25 cellular contexts compared by ENCODE assay signal in the genomic region with DNA sequence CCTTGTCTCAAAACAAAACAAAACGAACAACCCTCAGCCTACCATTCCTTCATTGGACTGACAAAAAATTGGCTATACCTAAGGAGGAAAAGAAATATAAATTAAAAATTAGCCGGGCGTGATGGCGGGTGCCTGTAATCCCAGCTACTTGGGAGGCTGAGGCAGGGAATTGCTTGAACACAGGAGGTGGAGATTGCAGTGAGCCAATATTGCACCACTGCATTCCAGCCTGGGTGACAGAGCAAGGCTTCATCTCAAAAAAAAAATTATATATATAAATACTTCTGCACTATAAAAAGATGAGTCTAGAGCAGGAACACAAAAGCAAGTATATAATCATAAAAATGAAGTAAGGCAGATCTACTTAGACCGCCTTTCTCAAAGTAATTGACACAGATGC.
"Had no signal": no experiment of that assay in that cellular context is flagged by ENCODE, and none has a peak within 500 bp of the region (broad histone marks: within the 10 kb centered on the region; RNA-seq: fewer than 3 reads in every experiment).

No MANE protein-coding gene starts in this region.

- H3K36me3 Mint-ChIP-seq: activated naive CD8-positive, alpha-beta T cell treated with anti-CD3 and anti-CD28 coated beads for 36 hours; memory B cell; natural killer cell; type B pancreatic cell had no signal

- H3K4me3 ChIP-seq: esophagus squamous epithelium, right atrium auricular region, thoracic aorta, uterus had no signal

- H3K36me3 ChIP-seq: brain microvascular endothelial cell, right atrium auricular region, thoracic aorta, uterus had no signal

- DNase-seq: activated CD4-positive, alpha-beta T cell treated with anti-CD3 and anti-CD28 coated beads for 48 hours; activated CD4-positive, alpha-beta T cell treated with anti-CD3 and anti-CD28 coated beads, Interleukin-2, amount 50 U/mL, for 48 hours; activated CD8-positive, alpha-beta memory T cell treated with anti-CD3 and anti-CD28 coated beads for 24 hours; activated effector memory CD4-positive, alpha-beta T cell treated with anti-CD3 and anti-CD28 coated beads, Interleukin-2, amount 50 U/mL, for 16 hours; activated naive CD4-positive, alpha-beta T cell treated with anti-CD3 and anti-CD28 coated beads for 36 hours; activated naive CD8-positive, alpha-beta T cell treated with anti-CD3 and anti-CD28 coated beads for 36 hours; amniotic stem cell; brain microvascular endothelial cell; cortex of kidney; effector memory CD8-positive, alpha-beta T cell; esophagus squamous epithelium; head of caudate nucleus; hippocampal formation; immature natural killer cell; kidney; midbrain; natural killer cell; stimulated activated CD4-positive, alpha-beta T cell treated with anti-CD3 and anti-CD28 coated beads, Interleukin-2, amount 100 ng/mL, for 48 hours; stimulated activated naive CD4-positive, alpha-beta T cell treated with Interleukin-2 at 50 U/mL for 16 hours; uterus had no signal

- H3K4me3 Mint-ChIP-seq: activated naive CD4-positive, alpha-beta T cell treated with anti-CD3 and anti-CD28 coated beads for 36 hours; activated naive CD8-positive, alpha-beta T cell treated with anti-CD3 and anti-CD28 coated beads for 36 hours; activated T-helper 1 cell treated with anti-CD3 and anti-CD28 coated beads, Interleukin-12 subunit alpha, Interleukin-12 subunit beta, Interleukin-2, Interleukin-4 antibody, amounts not matched to agents 30 ng/mL and 10 ng/mL and 1 ng/mL, durations not matched to agents 14 hours and 24 hours and 36 hours; effector memory CD8-positive, alpha-beta T cell; immature natural killer cell; memory B cell; natural killer cell; type B pancreatic cell had no signal

- H3K27me3 ChIP-seq: brain microvascular endothelial cell, esophagus squamous epithelium, right atrium auricular region, uterus had no signal

- H3K9me3 ChIP-seq: esophagus squamous epithelium, right atrium auricular region, thoracic aorta, uterus had no signal

- H3K27me3 Mint-ChIP-seq: type B pancreatic cell had no signal

- H3K27ac Mint-ChIP-seq: activated naive CD4-positive, alpha-beta T cell treated with anti-CD3 and anti-CD28 coated beads for 36 hours; activated naive CD8-positive, alpha-beta T cell treated with anti-CD3 and anti-CD28 coated beads for 36 hours; activated T-helper 1 cell treated with anti-CD3 and anti-CD28 coated beads, Interleukin-12 subunit alpha, Interleukin-12 subunit beta, Interleukin-2, Interleukin-4 antibody, amounts not matched to agents 30 ng/mL and 10 ng/mL and 1 ng/mL, durations not matched to agents 14 hours and 24 hours and 36 hours; effector memory CD8-positive, alpha-beta T cell; immature natural killer cell; memory B cell; natural killer cell; type B pancreatic cell had no signal

- H3K4me1 ChIP-seq: right atrium auricular region, uterus had no signal

- H3K4me1 Mint-ChIP-seq: activated naive CD8-positive, alpha-beta T cell treated with anti-CD3 and anti-CD28 coated beads for 36 hours; immature natural killer cell; memory B cell; natural killer cell had no signal

- ATAC-seq: effector memory CD8-positive, alpha-beta T cell; natural killer cell had no signal

- H3K9me3 Mint-ChIP-seq: activated naive CD4-positive, alpha-beta T cell treated with anti-CD3 and anti-CD28 coated beads for 36 hours; activated naive CD8-positive, alpha-beta T cell treated with anti-CD3 and anti-CD28 coated beads for 36 hours; activated T-helper 1 cell treated with anti-CD3 and anti-CD28 coated beads, Interleukin-12 subunit alpha, Interleukin-12 subunit beta, Interleukin-2, Interleukin-4 antibody, amounts not matched to agents 30 ng/mL and 10 ng/mL and 1 ng/mL, durations not matched to agents 14 hours and 24 hours and 36 hours; effector memory CD8-positive, alpha-beta T cell; immature natural killer cell; memory B cell; natural killer cell; type B pancreatic cell had no signal
